Comparison of ENCODE assay signal across 18 cellular contexts in the genomic region with DNA sequence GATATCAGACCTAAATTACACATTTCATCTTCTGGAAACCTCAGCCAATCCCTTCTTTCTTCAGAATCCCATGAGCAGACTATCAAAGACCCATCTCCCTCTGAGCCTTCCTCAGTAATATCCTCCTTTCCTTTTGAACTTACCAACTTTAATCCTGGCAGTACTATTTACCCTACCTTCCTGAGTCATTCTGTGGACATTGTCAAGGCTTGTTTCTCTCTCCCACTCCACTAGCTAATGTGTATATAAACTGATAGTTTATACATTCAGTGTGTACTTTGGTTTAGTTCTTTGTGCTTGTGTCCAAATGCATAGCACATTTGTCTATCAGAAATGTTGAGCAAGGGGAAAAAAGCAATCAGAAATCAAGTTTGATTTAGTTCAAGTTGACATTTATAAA.
"Had no signal": no experiment of that assay in that cellular context is flagged by ENCODE, and none has a peak within 500 bp of the region (broad histone marks: within the 10 kb centered on the region; RNA-seq: fewer than 3 reads in every experiment).

No MANE protein-coding gene starts in this region.

- DNase-seq: activated CD4-positive, alpha-beta T cell treated with anti-CD3 and anti-CD28 coated beads, Interleukin-2, amount 50 U/mL, for 4 hours; activated CD8-positive, alpha-beta memory T cell treated with anti-CD3 and anti-CD28 coated beads, Interleukin-2, amount 10 ng/mL, durations not matched to agents 7 days and 5 days; activated effector memory CD4-positive, alpha-beta T cell treated with anti-CD3 and anti-CD28 coated beads, Interleukin-2, amount 50 U/mL, for 16 hours; activated T-cell treated with anti-CD3 and anti-CD28 coated beads, Interleukin-2, amount 50 U/mL, for 24 hours; dorsolateral prefrontal cortex; esophagus squamous epithelium; foreskin melanocyte; head of caudate nucleus; left lung; occipital lobe; stimulated activated CD4-positive, alpha-beta T cell treated with anti-CD3 and anti-CD28 coated beads, Interleukin-2, amount 100 ng/mL, for 24 hours; stimulated activated naive CD4-positive, alpha-beta T cell; substantia nigra; transverse colon had no signal

- ATAC-seq: activated CD4-positive, CD25-positive, alpha-beta regulatory T cell treated with anti-CD3 and anti-CD28 coated beads, Interleukin-2, amount 50 U/mL, for 24 hours; activated CD8-positive, alpha-beta memory T cell treated with anti-CD3 and anti-CD28 coated beads, Interleukin-2, amount 10 ng/mL, durations not matched to agents 7 days and 5 days; left lung; natural killer cell treated with Interleukin-12 subunit alpha and Interleukin-12 subunit beta and Interleukin-15 and Interleukin-18, amount 100 ng/mL, for 72 hours; sciatic nerve had no signal

- H3K4me3 ChIP-seq: dorsolateral prefrontal cortex, esophagus squamous epithelium, left lung, prostate gland, transverse colon had no signal
